Comparison of ENCODE assay signal across 8 cellular contexts in genomic region chr5:177086918-177087706, GRCh38.
A peak's percentile ranks its signal among the peaks of the same experiment; 100 is the strongest.
DNase-seq lines count a peak whose midpoint lies in the region; ATAC-seq and TF ChIP-seq lines count a peak whose summit lies in the region.

No MANE protein-coding gene starts in this region.

- H2AFZ ChIP-seq in ACC112 (ENCODE audit: low read length, unreplicated experiment) = peak overlapping the region; percentile 85

- H3K27me3 ChIP-seq in ACC112 (ENCODE audit: insufficient read depth, low read length) (peaks cover 20% of the 10 kb centered on the region), RWPE2 (ENCODE audit: insufficient read depth, poor library complexity, severe bottlenecking) (no peaks in the 10 kb centered on the region)

- H3K4me1 ChIP-seq in ACC112 (ENCODE audit: control insufficient read depth, insufficient read depth, low read length, unreplicated experiment) (no peaks in the 10 kb centered on the region), RWPE2 (ENCODE audit: insufficient read depth, poor library complexity, severe bottlenecking) (no peaks in the 10 kb centered on the region)

- no peak for DNase-seq in RWPE2 (ENCODE audit: low spot score)
- DNase-seq in activated naive CD4-positive, alpha-beta T cell treated with anti-CD3 and anti-CD28 coated beads, Interleukin-2, amount 50 U/mL, for 16 hours = peak; percentile 68
- peak; percentile 34 to 43 for DNase-seq in stimulated activated CD4-positive, alpha-beta T cell treated with anti-CD3 and anti-CD28 coated beads, Interleukin-15, amount 100 ng/mL, for 1 hour (ENCODE audit: low read depth in 1 of 2, low spot score in 1 of 2)
- no peak for DNase-seq in globus pallidus (ENCODE audit: low spot score)

- H3K9me3 ChIP-seq in RWPE2 (ENCODE audit: severe bottlenecking) = no peaks in the 10 kb centered on the region

- no peaks in the 10 kb centered on the region for H3K79me2 ChIP-seq in ACC112 (ENCODE audit: control insufficient read depth, insufficient read depth, low read length, unreplicated experiment)

- H3K27ac ChIP-seq in ACC112 (ENCODE audit: low read depth, low read length) (no peak overlapping the region), RWPE2 (ENCODE audit: poor library complexity, severe bottlenecking) (no peak overlapping the region)

- ATAC-seq in GM18868 (IDR thresholded peaks at IDR 0.05; ENCODE audit: unreplicated experiment) (peak; percentile 50), HG03139 (IDR thresholded peaks at IDR 0.05; ENCODE audit: unreplicated experiment) (peak; percentile 70), RWPE2 (ENCODE audit: low read depth) (peak; percentile 58)

- H3K4me3 ChIP-seq in ACC112 (ENCODE audit: low read depth, low read length) (peak overlapping the region; percentile 73), RWPE2 (ENCODE audit: severe bottlenecking) (peak overlapping the region; percentile 35), iPS-11a (ENCODE audit: low read depth, low read length) (peak overlapping the region; percentile 61)

- H3K36me3 ChIP-seq in ACC112 (ENCODE audit: insufficient read depth, low read length) (no peaks in the 10 kb centered on the region), RWPE2 (ENCODE audit: low read depth) (no peaks in the 10 kb centered on the region)

- peak; percentile 77 for TF ChIP-seq CTCF in RWPE2 (IDR thresholded peaks at IDR 0.05; ENCODE audit: poor library complexity, severe bottlenecking)

Comparison
In these comparisons a context has a peak if more than half of its experiments do, and no peak if none do; other contexts are left out.
1. DNase-seq: peak in activated naive CD4-positive, alpha-beta T cell treated with anti-CD3 and anti-CD28 coated beads, Interleukin-2, amount 50 U/mL, for 16 hours (single experiment) and stimulated activated CD4-positive, alpha-beta T cell treated with anti-CD3 and anti-CD28 coated beads, Interleukin-15, amount 100 ng/mL, for 1 hour (2 of 2); none in RWPE2 (single experiment) and globus pallidus (single experiment).
2. Peak in every context shown above with its lines, with median percentiles within 50 percentile points of each other: H3K4me3 ChIP-seq and ATAC-seq.